In the genomic region with DNA sequence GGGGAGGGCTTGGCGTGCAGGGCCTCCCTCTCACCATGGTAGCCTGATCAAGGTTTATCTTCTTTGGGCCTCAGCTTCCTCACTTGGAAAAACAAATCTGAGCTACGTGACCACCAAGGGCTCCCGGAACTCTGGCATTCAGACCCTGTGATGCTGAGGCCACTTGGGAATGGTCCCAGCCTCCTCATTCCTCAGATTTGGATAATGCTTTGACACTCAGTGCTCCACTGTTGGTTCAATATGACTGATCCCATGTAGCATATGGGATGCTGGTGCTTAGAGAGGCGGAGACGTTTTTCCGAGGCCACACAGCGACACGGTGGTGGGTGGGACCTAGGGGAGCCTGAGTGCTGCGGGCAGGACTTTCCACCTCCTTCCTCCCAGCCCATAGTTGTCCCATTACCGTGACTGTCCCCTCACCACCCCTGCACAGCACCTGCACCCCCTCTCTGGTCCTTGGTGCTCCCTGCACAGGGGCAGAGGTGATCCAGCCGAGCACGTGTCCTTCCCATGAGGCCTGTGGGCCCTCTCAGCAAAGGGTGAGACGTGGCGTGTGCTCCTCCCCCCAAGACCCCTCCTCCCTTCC, we compare ENCODE assay signal across 2 cellular contexts.
TF ChIP-seq lines count a peak whose summit lies in the region.

No MANE protein-coding gene starts in this region.

TF ChIP-seq in GM23338, 12 proteins besides CTCF, POLR2A, EP300 and RAD21:
- no peak for TF ChIP-seq CREB1 (CRISPR knock-in tag; IDR thresholded peaks at IDR 0.05; ENCODE audit: low read depth)
- TF ChIP-seq ZNF114 (CRISPR knock-in tag; IDR thresholded peaks at IDR 0.05): no peak
- no peak for TF ChIP-seq STAT1 (IDR thresholded peaks at IDR 0.05; ENCODE audit: unreplicated experiment)
- TF ChIP-seq EZH2 (IDR thresholded peaks at IDR 0.05; ENCODE audit: low read depth, unreplicated experiment): no peak
- TF ChIP-seq, protein P1, sequence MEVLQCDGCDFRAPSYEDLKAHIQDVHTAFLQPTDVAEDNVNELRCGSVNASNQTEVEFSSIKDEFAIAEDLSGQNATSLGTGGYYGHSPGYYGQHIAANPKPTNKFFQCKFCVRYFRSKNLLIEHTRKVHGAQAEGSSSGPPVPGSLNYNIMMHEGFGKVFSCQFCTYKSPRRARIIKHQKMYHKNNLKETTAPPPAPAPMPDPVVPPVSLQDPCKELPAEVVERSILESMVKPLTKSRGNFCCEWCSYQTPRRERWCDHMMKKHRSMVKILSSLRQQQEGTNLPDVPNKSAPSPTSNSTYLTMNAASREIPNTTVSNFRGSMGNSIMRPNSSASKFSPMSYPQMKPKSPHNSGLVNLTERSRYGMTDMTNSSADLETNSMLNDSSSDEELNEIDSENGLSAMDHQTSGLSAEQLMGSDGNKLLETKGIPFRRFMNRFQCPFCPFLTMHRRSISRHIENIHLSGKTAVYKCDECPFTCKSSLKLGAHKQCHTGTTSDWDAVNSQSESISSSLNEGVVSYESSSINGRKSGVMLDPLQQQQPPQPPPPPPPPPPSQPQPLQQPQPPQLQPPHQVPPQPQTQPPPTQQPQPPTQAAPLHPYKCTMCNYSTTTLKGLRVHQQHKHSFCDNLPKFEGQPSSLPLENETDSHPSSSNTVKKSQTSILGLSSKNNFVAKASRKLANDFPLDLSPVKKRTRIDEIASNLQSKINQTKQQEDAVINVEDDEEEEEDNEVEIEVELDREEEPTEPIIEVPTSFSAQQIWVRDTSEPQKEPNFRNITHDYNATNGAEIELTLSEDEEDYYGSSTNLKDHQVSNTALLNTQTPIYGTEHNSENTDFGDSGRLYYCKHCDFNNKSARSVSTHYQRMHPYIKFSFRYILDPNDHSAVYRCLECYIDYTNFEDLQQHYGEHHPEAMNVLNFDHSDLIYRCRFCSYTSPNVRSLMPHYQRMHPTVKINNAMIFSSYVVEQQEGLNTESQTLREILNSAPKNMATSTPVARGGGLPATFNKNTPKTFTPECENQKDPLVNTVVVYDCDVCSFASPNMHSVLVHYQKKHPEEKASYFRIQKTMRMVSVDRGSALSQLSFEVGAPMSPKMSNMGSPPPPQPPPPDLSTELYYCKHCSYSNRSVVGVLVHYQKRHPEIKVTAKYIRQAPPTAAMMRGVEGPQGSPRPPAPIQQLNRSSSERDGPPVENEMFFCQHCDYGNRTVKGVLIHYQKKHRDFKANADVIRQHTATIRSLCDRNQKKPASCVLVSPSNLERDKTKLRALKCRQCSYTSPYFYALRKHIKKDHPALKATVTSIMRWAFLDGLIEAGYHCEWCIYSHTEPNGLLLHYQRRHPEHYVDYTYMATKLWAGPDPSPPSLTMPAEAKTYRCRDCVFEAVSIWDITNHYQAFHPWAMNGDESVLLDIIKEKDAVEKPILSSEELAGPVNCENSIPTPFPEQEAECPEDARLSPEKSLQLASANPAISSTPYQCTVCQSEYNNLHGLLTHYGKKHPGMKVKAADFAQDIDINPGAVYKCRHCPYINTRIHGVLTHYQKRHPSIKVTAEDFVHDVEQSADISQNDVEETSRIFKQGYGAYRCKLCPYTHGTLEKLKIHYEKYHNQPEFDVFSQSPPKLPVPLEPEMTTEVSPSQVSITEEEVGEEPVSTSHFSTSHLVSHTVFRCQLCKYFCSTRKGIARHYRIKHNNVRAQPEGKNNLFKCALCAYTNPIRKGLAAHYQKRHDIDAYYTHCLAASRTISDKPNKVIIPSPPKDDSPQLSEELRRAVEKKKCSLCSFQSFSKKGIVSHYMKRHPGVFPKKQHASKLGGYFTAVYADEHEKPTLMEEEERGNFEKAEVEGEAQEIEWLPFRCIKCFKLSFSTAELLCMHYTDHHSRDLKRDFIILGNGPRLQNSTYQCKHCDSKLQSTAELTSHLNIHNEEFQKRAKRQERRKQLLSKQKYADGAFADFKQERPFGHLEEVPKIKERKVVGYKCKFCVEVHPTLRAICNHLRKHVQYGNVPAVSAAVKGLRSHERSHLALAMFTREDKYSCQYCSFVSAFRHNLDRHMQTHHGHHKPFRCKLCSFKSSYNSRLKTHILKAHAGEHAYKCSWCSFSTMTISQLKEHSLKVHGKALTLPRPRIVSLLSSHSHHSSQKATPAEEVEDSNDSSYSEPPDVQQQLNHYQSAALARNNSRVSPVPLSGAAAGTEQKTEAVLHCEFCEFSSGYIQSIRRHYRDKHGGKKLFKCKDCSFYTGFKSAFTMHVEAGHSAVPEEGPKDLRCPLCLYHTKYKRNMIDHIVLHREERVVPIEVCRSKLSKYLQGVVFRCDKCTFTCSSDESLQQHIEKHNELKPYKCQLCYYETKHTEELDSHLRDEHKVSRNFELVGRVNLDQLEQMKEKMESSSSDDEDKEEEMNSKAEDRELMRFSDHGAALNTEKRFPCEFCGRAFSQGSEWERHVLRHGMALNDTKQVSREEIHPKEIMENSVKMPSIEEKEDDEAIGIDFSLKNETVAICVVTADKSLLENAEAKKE (CRISPR knock-in tag; IDR thresholded peaks at IDR 0.05): no peak
- TF ChIP-seq NANOG (IDR thresholded peaks at IDR 0.05; ENCODE audit: borderline replicate concordance): no peak
- no peak for TF ChIP-seq EZH2phosphoT487 (IDR thresholded peaks at IDR 0.05; ENCODE audit: unreplicated experiment)
- TF ChIP-seq ZNF331 (CRISPR knock-in tag; IDR thresholded peaks at IDR 0.05; ENCODE audit: low read depth): no peak
TF ChIP-seq in GM23338: peak in this region for 0.

TF ChIP-seq in K562, 482 proteins besides CTCF, POLR2A, EP300 and RAD21:
- TF ChIP-seq ZNF263 (CRISPR knock-in tag; IDR thresholded peaks at IDR 0.05; ENCODE audit: borderline replicate concordance) (peak; percentile 82), ZNF589 (CRISPR knock-in tag; IDR thresholded peaks at IDR 0.05; ENCODE audit: low read depth) (no peak)
